ENCODE assay signal across 1 cellular context in the genomic region with DNA sequence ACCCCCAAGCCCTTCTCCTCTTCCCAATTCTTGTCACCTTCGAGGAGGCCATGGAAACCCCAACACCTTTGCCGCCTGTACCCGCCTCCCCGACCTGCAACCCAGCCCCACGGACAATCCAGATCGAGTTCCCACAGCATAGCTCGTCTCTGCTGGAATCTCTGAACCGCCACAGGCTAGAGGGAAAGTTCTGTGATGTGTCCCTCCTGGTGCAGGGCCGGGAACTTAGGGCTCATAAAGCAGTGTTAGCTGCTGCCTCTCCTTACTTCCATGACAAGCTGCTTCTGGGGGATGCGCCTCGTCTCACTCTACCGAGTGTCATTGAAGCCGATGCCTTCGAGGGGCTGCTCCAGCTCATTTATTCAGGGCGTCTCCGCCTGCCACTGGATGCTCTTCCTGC.
TF ChIP-seq lines count a peak whose summit lies in the region.

No MANE protein-coding gene starts in this region.

TF ChIP-seq in GM12878, 131 proteins besides CTCF, POLR2A, EP300 and RAD21:
- TF ChIP-seq ETV6 (conservative IDR thresholded peaks at IDR 0.05 in 1 of 2, IDR thresholded peaks at IDR 0.05 in 1 of 2; ENCODE audit: borderline replicate concordance in 1 of 2, low read depth in 1 of 2): no peak
- TF ChIP-seq IKZF2 (IDR thresholded peaks at IDR 0.05): no peak
- no peak for TF ChIP-seq FOS (IDR thresholded peaks at IDR 0.05; ENCODE audit: borderline replicate concordance, extremely low read depth, insufficient read length)
- TF ChIP-seq ZNF622 (IDR thresholded peaks at IDR 0.05): no peak
- TF ChIP-seq, protein P1, sequence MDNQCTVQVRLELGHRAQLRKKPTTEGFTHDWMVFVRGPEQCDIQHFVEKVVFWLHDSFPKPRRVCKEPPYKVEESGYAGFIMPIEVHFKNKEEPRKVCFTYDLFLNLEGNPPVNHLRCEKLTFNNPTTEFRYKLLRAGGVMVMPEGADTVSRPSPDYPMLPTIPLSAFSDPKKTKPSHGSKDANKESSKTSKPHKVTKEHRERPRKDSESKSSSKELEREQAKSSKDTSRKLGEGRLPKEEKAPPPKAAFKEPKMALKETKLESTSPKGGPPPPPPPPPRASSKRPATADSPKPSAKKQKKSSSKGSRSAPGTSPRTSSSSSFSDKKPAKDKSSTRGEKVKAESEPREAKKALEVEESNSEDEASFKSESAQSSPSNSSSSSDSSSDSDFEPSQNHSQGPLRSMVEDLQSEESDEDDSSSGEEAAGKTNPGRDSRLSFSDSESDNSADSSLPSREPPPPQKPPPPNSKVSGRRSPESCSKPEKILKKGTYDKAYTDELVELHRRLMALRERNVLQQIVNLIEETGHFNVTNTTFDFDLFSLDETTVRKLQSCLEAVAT (IDR thresholded peaks at IDR 0.05): no peak
- no peak for TF ChIP-seq SUZ12 (IDR thresholded peaks at IDR 0.05; ENCODE audit: unreplicated experiment)
- no peak for TF ChIP-seq ZNF207 (IDR thresholded peaks at IDR 0.05; ENCODE audit: borderline replicate concordance)
- no peak for TF ChIP-seq RB1 (IDR thresholded peaks at IDR 0.05; ENCODE audit: borderline replicate concordance)
- no peak for TF ChIP-seq GABPA (IDR thresholded peaks at IDR 0.05; ENCODE audit: low read depth)
- TF ChIP-seq IKZF1 (conservative IDR thresholded peaks at IDR 0.05): no peak
